1 cellular context compared by ENCODE assay signal in genomic region chr3:196317702-196318467, GRCh38.
TF ChIP-seq lines count a peak whose summit lies in the region.

TSS of gene DYNLT2B (minus strand) at chr3:196318240. CDS start at chr3:196318152, 88 bp downstream.

TF ChIP-seq in HepG2, 621 proteins besides CTCF, POLR2A, EP300 and RAD21 (continued from another document and continues in another):
- TF ChIP-seq ZHX1 (CRISPR knock-in tag; IDR thresholded peaks at IDR 0.05; ENCODE audit: low read depth) = peak; percentile 66; the same call in 1 of the 2 replicates
- TF ChIP-seq KLF11 (CRISPR knock-in tag; IDR thresholded peaks at IDR 0.05) = no peak
- no peak for TF ChIP-seq MAFK (conservative IDR thresholded peaks at IDR 0.05 in 1 of 2, IDR thresholded peaks at IDR 0.05 in 1 of 2; ENCODE audit: low read length in 2 of 2)
- peak; percentile 83; the same call in 1 of the 2 replicates for TF ChIP-seq CHCHD3 (CRISPR knock-in tag; IDR thresholded peaks at IDR 0.05)
- TF ChIP-seq ZNF703 (CRISPR knock-in tag; IDR thresholded peaks at IDR 0.05; ENCODE audit: borderline replicate concordance) = 0 out of 2 replicates have a peak, but pooled peaks have one; percentile 57
- TF ChIP-seq ZNF570 (CRISPR knock-in tag; IDR thresholded peaks at IDR 0.05; ENCODE audit: borderline replicate concordance) = 0 out of 2 replicates have a peak, but pooled peaks have one; percentile 28
- TF ChIP-seq TSC22D2 (CRISPR knock-in tag; IDR thresholded peaks at IDR 0.05; ENCODE audit: borderline replicate concordance) = 0 out of 2 replicates have a peak, but pooled peaks have one; percentile 57
- peak; percentile 71; the same call in 1 of the 2 replicates for TF ChIP-seq ZNF563 (CRISPR knock-in tag; IDR thresholded peaks at IDR 0.05)
- TF ChIP-seq ZNF674 (CRISPR knock-in tag; IDR thresholded peaks at IDR 0.05; ENCODE audit: low read depth) = no peak
- peak; percentile 61; the same call in 1 of the 2 replicates for TF ChIP-seq PHF20 (CRISPR knock-in tag; IDR thresholded peaks at IDR 0.05)
- TF ChIP-seq, protein P1, sequence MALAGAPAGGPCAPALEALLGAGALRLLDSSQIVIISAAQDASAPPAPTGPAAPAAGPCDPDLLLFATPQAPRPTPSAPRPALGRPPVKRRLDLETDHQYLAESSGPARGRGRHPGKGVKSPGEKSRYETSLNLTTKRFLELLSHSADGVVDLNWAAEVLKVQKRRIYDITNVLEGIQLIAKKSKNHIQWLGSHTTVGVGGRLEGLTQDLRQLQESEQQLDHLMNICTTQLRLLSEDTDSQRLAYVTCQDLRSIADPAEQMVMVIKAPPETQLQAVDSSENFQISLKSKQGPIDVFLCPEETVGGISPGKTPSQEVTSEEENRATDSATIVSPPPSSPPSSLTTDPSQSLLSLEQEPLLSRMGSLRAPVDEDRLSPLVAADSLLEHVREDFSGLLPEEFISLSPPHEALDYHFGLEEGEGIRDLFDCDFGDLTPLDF (CRISPR knock-in tag; IDR thresholded peaks at IDR 0.05) = peak; percentile 79
- peak; percentile 92 for TF ChIP-seq ZNF142 (CRISPR knock-in tag; IDR thresholded peaks at IDR 0.05)
- TF ChIP-seq, protein P2, sequence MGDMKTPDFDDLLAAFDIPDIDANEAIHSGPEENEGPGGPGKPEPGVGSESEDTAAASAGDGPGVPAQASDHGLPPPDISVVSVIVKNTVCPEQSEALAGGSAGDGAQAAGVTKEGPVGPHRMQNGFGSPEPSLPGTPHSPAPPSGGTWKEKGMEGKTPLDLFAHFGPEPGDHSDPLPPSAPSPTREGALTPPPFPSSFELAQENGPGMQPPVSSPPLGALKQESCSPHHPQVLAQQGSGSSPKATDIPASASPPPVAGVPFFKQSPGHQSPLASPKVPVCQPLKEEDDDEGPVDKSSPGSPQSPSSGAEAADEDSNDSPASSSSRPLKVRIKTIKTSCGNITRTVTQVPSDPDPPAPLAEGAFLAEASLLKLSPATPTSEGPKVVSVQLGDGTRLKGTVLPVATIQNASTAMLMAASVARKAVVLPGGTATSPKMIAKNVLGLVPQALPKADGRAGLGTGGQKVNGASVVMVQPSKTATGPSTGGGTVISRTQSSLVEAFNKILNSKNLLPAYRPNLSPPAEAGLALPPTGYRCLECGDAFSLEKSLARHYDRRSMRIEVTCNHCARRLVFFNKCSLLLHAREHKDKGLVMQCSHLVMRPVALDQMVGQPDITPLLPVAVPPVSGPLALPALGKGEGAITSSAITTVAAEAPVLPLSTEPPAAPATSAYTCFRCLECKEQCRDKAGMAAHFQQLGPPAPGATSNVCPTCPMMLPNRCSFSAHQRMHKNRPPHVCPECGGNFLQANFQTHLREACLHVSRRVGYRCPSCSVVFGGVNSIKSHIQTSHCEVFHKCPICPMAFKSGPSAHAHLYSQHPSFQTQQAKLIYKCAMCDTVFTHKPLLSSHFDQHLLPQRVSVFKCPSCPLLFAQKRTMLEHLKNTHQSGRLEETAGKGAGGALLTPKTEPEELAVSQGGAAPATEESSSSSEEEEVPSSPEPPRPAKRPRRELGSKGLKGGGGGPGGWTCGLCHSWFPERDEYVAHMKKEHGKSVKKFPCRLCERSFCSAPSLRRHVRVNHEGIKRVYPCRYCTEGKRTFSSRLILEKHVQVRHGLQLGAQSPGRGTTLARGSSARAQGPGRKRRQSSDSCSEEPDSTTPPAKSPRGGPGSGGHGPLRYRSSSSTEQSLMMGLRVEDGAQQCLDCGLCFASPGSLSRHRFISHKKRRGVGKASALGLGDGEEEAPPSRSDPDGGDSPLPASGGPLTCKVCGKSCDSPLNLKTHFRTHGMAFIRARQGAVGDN (CRISPR knock-in tag; IDR thresholded peaks at IDR 0.05) = peak; percentile 92
- TF ChIP-seq TAF15 (IDR thresholded peaks at IDR 0.05; ENCODE audit: low read depth, low read length, poor library complexity, severe bottlenecking) = no peak
- TF ChIP-seq SOX13 (IDR thresholded peaks at IDR 0.05) = no peak
- peak in 1 of 2 experiments; percentile 20; a peak in 1 of 4 replicates for TF ChIP-seq SOX13 (CRISPR knock-in tag; conservative IDR thresholded peaks at IDR 0.05 in 1 of 2, IDR thresholded peaks at IDR 0.05 in 1 of 2)
- TF ChIP-seq ARID5B (CRISPR knock-in tag; IDR thresholded peaks at IDR 0.05) = 0 out of 2 replicates have a peak, but pooled peaks have one; percentile 3
- no peak for TF ChIP-seq ZNF333 (CRISPR knock-in tag; IDR thresholded peaks at IDR 0.05; ENCODE audit: borderline replicate concordance)
- no peak for TF ChIP-seq CBX5 (CRISPR knock-in tag; IDR thresholded peaks at IDR 0.05; ENCODE audit: borderline replicate concordance)
- peak; percentile 63 for TF ChIP-seq HNF1B (CRISPR knock-in tag; IDR thresholded peaks at IDR 0.05)
- TF ChIP-seq, protein P3, sequence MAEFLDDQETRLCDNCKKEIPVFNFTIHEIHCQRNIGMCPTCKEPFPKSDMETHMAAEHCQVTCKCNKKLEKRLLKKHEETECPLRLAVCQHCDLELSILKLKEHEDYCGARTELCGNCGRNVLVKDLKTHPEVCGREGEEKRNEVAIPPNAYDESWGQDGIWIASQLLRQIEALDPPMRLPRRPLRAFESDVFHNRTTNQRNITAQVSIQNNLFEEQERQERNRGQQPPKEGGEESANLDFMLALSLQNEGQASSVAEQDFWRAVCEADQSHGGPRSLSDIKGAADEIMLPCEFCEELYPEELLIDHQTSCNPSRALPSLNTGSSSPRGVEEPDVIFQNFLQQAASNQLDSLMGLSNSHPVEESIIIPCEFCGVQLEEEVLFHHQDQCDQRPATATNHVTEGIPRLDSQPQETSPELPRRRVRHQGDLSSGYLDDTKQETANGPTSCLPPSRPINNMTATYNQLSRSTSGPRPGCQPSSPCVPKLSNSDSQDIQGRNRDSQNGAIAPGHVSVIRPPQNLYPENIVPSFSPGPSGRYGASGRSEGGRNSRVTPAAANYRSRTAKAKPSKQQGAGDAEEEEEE (CRISPR knock-in tag; IDR thresholded peaks at IDR 0.05; ENCODE audit: borderline replicate concordance) = no peak; the same call in 1 of the 2 replicates
- TF ChIP-seq SIN3A (IDR thresholded peaks at IDR 0.05; ENCODE audit: borderline replicate concordance, low read depth, low read length) = peak; percentile 85; the same call in 1 of the 2 replicates
- peak; percentile 61; the same call in 1 of the 2 replicates for TF ChIP-seq ZC3H13 (CRISPR knock-in tag; IDR thresholded peaks at IDR 0.05)
- TF ChIP-seq ZNF558 (CRISPR knock-in tag; IDR thresholded peaks at IDR 0.05; ENCODE audit: borderline replicate concordance) = peak; percentile 59; the same call in 1 of the 2 replicates
- 0 out of 2 replicates have a peak, but pooled peaks have one; percentile 29 for TF ChIP-seq ZNF768 (CRISPR knock-in tag; IDR thresholded peaks at IDR 0.05)
- peak; percentile 81 for TF ChIP-seq SALL1 (CRISPR knock-in tag; IDR thresholded peaks at IDR 0.05)
- TF ChIP-seq ZNF761 (CRISPR knock-in tag; conservative IDR thresholded peaks at IDR 0.05) = peak; percentile 55; the same call in 1 of the 2 replicates
- peak; percentile 25; the same call in 1 of the 2 replicates for TF ChIP-seq ESRRA (CRISPR knock-in tag; IDR thresholded peaks at IDR 0.05; ENCODE audit: low read depth)
- TF ChIP-seq ZNF770 (CRISPR knock-in tag; IDR thresholded peaks at IDR 0.05) = peak; percentile 39
